Comparison of ENCODE assay signal across 28 cellular contexts in genomic region chr3:37015631-37016030, GRCh38.
"Had no signal": no experiment of that assay in that cellular context is flagged by ENCODE, and none has a peak within 500 bp of the region (broad histone marks: within the 10 kb centered on the region; RNA-seq: fewer than 3 reads in every experiment).

No MANE protein-coding gene starts in this region.

- DNase-seq: activated CD4-positive, alpha-beta T cell treated with anti-CD3 and anti-CD28 coated beads for 36 hours; activated CD4-positive, alpha-beta T cell treated with anti-CD3 and anti-CD28 coated beads, Interleukin-2, amount 10 ng/mL, durations not matched to agents 7 days and 5 days; activated CD4-positive, alpha-beta T cell treated with anti-CD3 and anti-CD28 coated beads, Interleukin-2, amount 50 U/mL, for 48 hours; activated CD8-positive, alpha-beta T cell treated with anti-CD3 and anti-CD28 coated beads, Interleukin-2, amount 10 ng/mL, durations not matched to agents 7 days and 5 days; activated gamma-delta T cell; activated naive CD4-positive, alpha-beta T cell treated with Interleukin-2 at 50 U/mL for 16 hours; activated naive CD8-positive, alpha-beta T cell treated with anti-CD3 and anti-CD28 coated beads, Interleukin-2, amount 50 U/mL, for 24 hours; activated T-cell treated with anti-CD3 and anti-CD28 coated beads, Interleukin-2, amount 50 U/mL, for 24 hours; anterior cingulate cortex; NCI-H1092 treated with DMSO at 0.1 percent for 48 hours; NCI-H1417; NCI-H146; NCI-H187; NCI-H2029 treated with DMSO at 0.1 percent for 48 hours; NCI-H2107; NCI-H2171; NCI-H226; NCI-H524 treated with DMSO at 0.1 percent for 48 hours; SW 1271; T-helper 1 cell; T1000 had no signal

- H3K27ac Mint-ChIP-seq: activated CD4-positive, alpha-beta T cell treated with anti-CD3 and anti-CD28 coated beads for 36 hours; activated CD4-positive, alpha-beta T cell treated with anti-CD3 and anti-CD28 coated beads, Interleukin-2, amount 10 ng/mL, durations not matched to agents 7 days and 5 days; activated CD8-positive, alpha-beta T cell treated with anti-CD3 and anti-CD28 coated beads, Interleukin-2, amount 10 ng/mL, durations not matched to agents 7 days and 5 days; activated naive CD8-positive, alpha-beta T cell; activated naive CD8-positive, alpha-beta T cell treated with anti-CD3 and anti-CD28 coated beads, Interleukin-2, amount 50 U/mL, for 24 hours; activated T-helper 2 cell treated with anti-CD3 and anti-CD28 coated beads, Interferon-gamma antibody, Interleukin-2, Interleukin-4, amounts not matched to agents 10 μg/mL and 5 μg/mL and 100 μg/mL, durations not matched to agents 14 hours and 24 hours and 36 hours; brain; WTC11 had no signal

- H3K4me1 Mint-ChIP-seq: activated CD4-positive, alpha-beta T cell treated with anti-CD3 and anti-CD28 coated beads for 36 hours; activated naive CD8-positive, alpha-beta T cell treated with anti-CD3 and anti-CD28 coated beads, Interleukin-2, amount 50 U/mL, for 24 hours; brain; central memory CD8-positive, alpha-beta T cell; WTC11 had no signal

- H3K4me3 Mint-ChIP-seq: activated CD4-positive, alpha-beta T cell treated with anti-CD3 and anti-CD28 coated beads for 36 hours; activated CD4-positive, alpha-beta T cell treated with anti-CD3 and anti-CD28 coated beads, Interleukin-2, amount 10 ng/mL, durations not matched to agents 7 days and 5 days; activated CD8-positive, alpha-beta T cell treated with anti-CD3 and anti-CD28 coated beads, Interleukin-2, amount 10 ng/mL, durations not matched to agents 7 days and 5 days; activated naive CD8-positive, alpha-beta T cell; activated naive CD8-positive, alpha-beta T cell treated with anti-CD3 and anti-CD28 coated beads, Interleukin-2, amount 50 U/mL, for 24 hours; activated T-cell treated with anti-CD3 and anti-CD28 coated beads, Interleukin-2, amount 50 U/mL, for 24 hours; brain; central memory CD8-positive, alpha-beta T cell; WTC11 had no signal

- ATAC-seq: activated CD4-positive, alpha-beta T cell treated with anti-CD3 and anti-CD28 coated beads for 36 hours; activated CD4-positive, CD25-positive, alpha-beta regulatory T cell treated with anti-CD3 and anti-CD28 coated beads, Interleukin-2, amount 50 U/mL, for 24 hours; activated CD8-positive, alpha-beta T cell treated with anti-CD3 and anti-CD28 coated beads, Interleukin-2, amount 10 ng/mL, durations not matched to agents 7 days and 5 days; activated naive CD8-positive, alpha-beta T cell treated with anti-CD3 and anti-CD28 coated beads, Interleukin-2, amount 50 U/mL, for 24 hours; Panc1; WTC11 had no signal

- H3K9me3 Mint-ChIP-seq: activated CD4-positive, alpha-beta T cell treated with anti-CD3 and anti-CD28 coated beads, Interleukin-2, amount 10 ng/mL, durations not matched to agents 7 days and 5 days; activated naive CD8-positive, alpha-beta T cell treated with anti-CD3 and anti-CD28 coated beads, Interleukin-2, amount 50 U/mL, for 24 hours; activated T-cell treated with anti-CD3 and anti-CD28 coated beads, Interleukin-2, amount 50 U/mL, for 24 hours; activated T-helper 2 cell treated with anti-CD3 and anti-CD28 coated beads, Interferon-gamma antibody, Interleukin-2, Interleukin-4, amounts not matched to agents 10 μg/mL and 5 μg/mL and 100 μg/mL, durations not matched to agents 14 hours and 24 hours and 36 hours; brain; central memory CD8-positive, alpha-beta T cell; WTC11 had no signal
